1 cellular context compared by ENCODE assay signal in genomic region chr5:139635606-139636206, GRCh38.
TF ChIP-seq lines count a peak whose summit lies in the region.

No MANE protein-coding gene starts in this region.

TF ChIP-seq in HepG2, 621 proteins besides CTCF, POLR2A, EP300 and RAD21 (continued from another document and continues in another):
- TF ChIP-seq TFDP1 (CRISPR knock-in tag; IDR thresholded peaks at IDR 0.05; ENCODE audit: borderline replicate concordance) = no peak
- TF ChIP-seq ZNF280D (CRISPR knock-in tag; IDR thresholded peaks at IDR 0.05) = peak; percentile 81
- no peak for TF ChIP-seq RERE (CRISPR knock-in tag; IDR thresholded peaks at IDR 0.05; ENCODE audit: low read depth)
- 0 out of 2 replicates have a peak, but pooled peaks have one; percentile 41 for TF ChIP-seq MAX (IDR thresholded peaks at IDR 0.05)
- no peak for TF ChIP-seq TFDP2 (CRISPR knock-in tag; IDR thresholded peaks at IDR 0.05)
- peak; percentile 52; the same call in 1 of the 2 replicates for TF ChIP-seq TFAP4 (IDR thresholded peaks at IDR 0.05; ENCODE audit: borderline replicate concordance, low read depth)
- peak; percentile 17; the same call in 1 of the 2 replicates for TF ChIP-seq PHF20 (CRISPR knock-in tag; IDR thresholded peaks at IDR 0.05)
- TF ChIP-seq PITX1 (CRISPR knock-in tag; IDR thresholded peaks at IDR 0.05) = peak; percentile 29; the same call in 1 of the 2 replicates
- peak; percentile 12 for TF ChIP-seq SKI (IDR thresholded peaks at IDR 0.05; ENCODE audit: partially characterized antibody)
- TF ChIP-seq CBX1 (IDR thresholded peaks at IDR 0.05; ENCODE audit: low read depth) = peak; percentile 36
- no peak for TF ChIP-seq CCAR2 (optimal IDR thresholded peaks at IDR 0.05; ENCODE audit: low read depth, low read length)
- 0 out of 2 replicates have a peak, but pooled peaks have one; percentile 24 for TF ChIP-seq ZNF292 (CRISPR knock-in tag; IDR thresholded peaks at IDR 0.05; ENCODE audit: borderline replicate concordance, low read depth)
- TF ChIP-seq SAFB2 (CRISPR knock-in tag; IDR thresholded peaks at IDR 0.05; ENCODE audit: borderline replicate concordance, low read depth) = no peak
- TF ChIP-seq BCL6 (CRISPR knock-in tag; IDR thresholded peaks at IDR 0.05) = 0 out of 2 replicates have a peak, but pooled peaks have one; percentile 16
- TF ChIP-seq ZFP91 (CRISPR knock-in tag; IDR thresholded peaks at IDR 0.05; ENCODE audit: borderline replicate concordance) = peak; percentile 24
- no peak for TF ChIP-seq KLF11 (CRISPR knock-in tag; IDR thresholded peaks at IDR 0.05)
- TF ChIP-seq ZNF580 (CRISPR knock-in tag; IDR thresholded peaks at IDR 0.05; ENCODE audit: borderline replicate concordance, low read depth) = peak; percentile 73; the same call in 1 of the 2 replicates
- peak; percentile 30 for TF ChIP-seq XRCC5 (optimal IDR thresholded peaks at IDR 0.05; ENCODE audit: low read length)
- TF ChIP-seq ZNF576 (CRISPR knock-in tag; IDR thresholded peaks at IDR 0.05) = no peak
- TF ChIP-seq FOXO1 (CRISPR knock-in tag; IDR thresholded peaks at IDR 0.05) = no peak
- TF ChIP-seq HBP1 (CRISPR knock-in tag; IDR thresholded peaks at IDR 0.05; ENCODE audit: low read depth) = 0 out of 2 replicates have a peak, but pooled peaks have one; percentile 14
- TF ChIP-seq ZNF768 (CRISPR knock-in tag; IDR thresholded peaks at IDR 0.05) = peak; percentile 100
- TF ChIP-seq ZNF547 (CRISPR knock-in tag; IDR thresholded peaks at IDR 0.05) = no peak
- TF ChIP-seq HMG20A (CRISPR knock-in tag; IDR thresholded peaks at IDR 0.05; ENCODE audit: borderline replicate concordance) = no peak
- TF ChIP-seq SOX5 (CRISPR knock-in tag; IDR thresholded peaks at IDR 0.05; ENCODE audit: borderline replicate concordance) = 0 out of 2 replicates have a peak, but pooled peaks have one; percentile 18
- peak; percentile 77; the same call in 1 of the 2 replicates for TF ChIP-seq CHD4 (IDR thresholded peaks at IDR 0.05; ENCODE audit: borderline replicate concordance, low read length)
- peak; percentile 49; the same call in 1 of the 2 replicates for TF ChIP-seq HDAC2 (CRISPR knock-in tag; IDR thresholded peaks at IDR 0.05)
- 0 out of 2 replicates have a peak, but pooled peaks have one; percentile 16 for TF ChIP-seq CREM (IDR thresholded peaks at IDR 0.05)
- no peak for TF ChIP-seq CREM (CRISPR knock-in tag; IDR thresholded peaks at IDR 0.05)
- no peak for TF ChIP-seq POGZ (CRISPR knock-in tag; IDR thresholded peaks at IDR 0.05)
- TF ChIP-seq ZNF781 (CRISPR knock-in tag; IDR thresholded peaks at IDR 0.05; ENCODE audit: borderline replicate concordance, not compliant biosample characterization) = peak; percentile 36
- TF ChIP-seq XBP1 (CRISPR knock-in tag; IDR thresholded peaks at IDR 0.05) = no peak
- no peak for TF ChIP-seq GTF3A (CRISPR knock-in tag; conservative IDR thresholded peaks at IDR 0.05)
- TF ChIP-seq ZFX (CRISPR knock-in tag; IDR thresholded peaks at IDR 0.05; ENCODE audit: low read depth) = peak; percentile 56
- TF ChIP-seq ZNF550 (CRISPR knock-in tag; IDR thresholded peaks at IDR 0.05; ENCODE audit: borderline replicate concordance) = no peak
- TF ChIP-seq ZFP41 (CRISPR knock-in tag; IDR thresholded peaks at IDR 0.05; ENCODE audit: borderline replicate concordance) = no peak
- TF ChIP-seq SALL1 (CRISPR knock-in tag; IDR thresholded peaks at IDR 0.05) = no peak
